Comparison of ENCODE assay signal across 20 cellular contexts in the genomic region with DNA sequence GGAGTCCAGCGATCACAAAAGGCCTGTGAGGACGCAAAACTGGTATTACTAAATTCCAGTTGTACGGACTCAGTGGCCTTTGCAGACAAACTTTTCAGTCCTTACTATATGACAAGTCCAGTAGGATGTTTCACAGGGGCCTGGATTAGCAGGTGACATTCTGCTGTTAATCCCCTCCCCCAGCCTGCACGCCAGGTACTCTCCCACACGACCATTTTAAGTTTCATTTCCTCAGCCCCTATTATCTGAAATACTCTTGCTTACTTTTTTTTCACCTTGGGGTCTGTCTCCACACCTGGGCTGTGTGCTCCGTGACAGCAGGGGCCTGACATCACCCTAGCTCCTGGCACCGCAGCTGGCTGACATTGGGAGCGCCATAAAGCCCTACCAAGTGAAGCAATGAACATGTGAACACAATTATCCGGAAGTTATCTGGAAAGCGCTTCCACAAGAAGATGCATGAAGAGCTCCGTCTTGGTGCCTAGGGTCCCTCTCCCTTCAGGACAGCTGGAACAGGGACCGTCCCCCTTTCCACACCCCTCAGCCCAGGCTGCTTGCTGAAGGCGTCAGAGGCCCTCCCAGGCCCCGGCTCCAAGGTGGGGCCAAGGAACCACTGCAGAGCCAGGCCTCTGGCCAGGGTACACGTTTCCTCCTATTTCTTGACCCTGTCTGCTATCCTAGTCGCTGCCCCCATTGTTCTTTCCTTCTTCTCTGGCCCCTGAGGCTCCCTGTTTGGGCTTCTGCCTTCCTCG. TPM values are rescaled to one million over a fixed set of nuclear protein-coding genes. Genes with fewer than 3 reads are reported as not detected.
DNase-seq lines count a peak whose midpoint lies in the region; ATAC-seq, FAIRE-seq and TF ChIP-seq lines count a peak whose summit lies in the region.
"Had no signal": no experiment of that assay in that cellular context is flagged by ENCODE, and none has a peak within 500 bp of the region (broad histone marks: within the 10 kb centered on the region; RNA-seq: fewer than 3 reads in every experiment).

No MANE protein-coding gene starts in this region.

- H3K4me3 ChIP-seq in H1 (ENCODE audit: extremely low read depth in 1 of 4, insufficient read depth in 2 of 4, low read depth in 3 of 4, low read length in 4 of 4) = no peak overlapping the region
- H3K4me3 ChIP-seq in kidney (ENCODE audit: low read length in 2 of 2) = peak overlapping the region; percentile 72 to 83
- H3K4me3 ChIP-seq in stomach = peak overlapping the region in 1 of 4 donors; percentile 30
- H3K4me3 ChIP-seq: SK-N-MC had no signal

- H3K27me3 ChIP-seq in H1 (replicated peaks in 1 of 4; ENCODE audit: control insufficient read depth in 3 of 4, extremely low read depth in 1 of 4, insufficient read depth in 3 of 4, low read length in 3 of 4) (no peaks in the 10 kb centered on the region), stomach (no peaks in the 10 kb centered on the region)

- POLR2A ChIA-PET in H1 (lab: Charles Lee; ENCODE audit: partially characterized antibody) = interaction anchor here (1.1 kb wide), 1 partner anchor 13 kb away, joined by 3 read pairs; no protein-coding TSS in a partner anchor

- no peaks in the 10 kb centered on the region for H4K20me1 ChIP-seq in H1 (replicated peaks in 1 of 2; ENCODE audit: control insufficient read depth in 1 of 2, insufficient read depth in 2 of 2, low read length in 2 of 2)

- ATAC-seq in Right ventricle myocardium inferior = peak; percentile 38
- ATAC-seq: Panc1 had no signal

- intact Hi-C loops in Right ventricle myocardium inferior (cut with DNase I) (no loop called here), cardiac septum (cut with DNase I) (no loop called here), kidney (cut with DNase I) (no loop called here), stomach (cut with DNase I; ENCODE audit: low total_unique reads) (no loop called here), posterior vena cava (cut with DNase I) (no loop called here)

- no peak overlapping the region for H4K91ac ChIP-seq in H1 (replicated peaks; ENCODE audit: insufficient read length, low read length)

- no peak overlapping the region for H4K5ac ChIP-seq in H1 (ENCODE audit: insufficient read length, low read depth, low read length)

- no peak overlapping the region for H2BK5ac ChIP-seq in H1 (ENCODE audit: low read depth, low read length)

- no peak overlapping the region for H2BK12ac ChIP-seq in H1 (ENCODE audit: low read depth, low read length)

- H2AFZ ChIP-seq in H1 (ENCODE audit: low read length) = no peak overlapping the region

- H3K4me2 ChIP-seq in H1 (ENCODE audit: insufficient read depth in 1 of 2, low read depth in 2 of 2, low read length in 2 of 2) = no peak overlapping the region
- H3K4me2 ChIP-seq: KMS-11 had no signal

- no peak overlapping the region for H2BK15ac ChIP-seq in H1 (ENCODE audit: low read length)

- H3K9ac ChIP-seq in H1 (replicated peaks in 1 of 4; ENCODE audit: extremely low read depth in 1 of 4, low read depth in 3 of 4, low read length in 3 of 4) (no peak overlapping the region), kidney (ENCODE audit: low read length in 2 of 2) (peak overlapping the region in 1 of 2 donors; percentile 94)
- H3K9ac ChIP-seq: KMS-11 had no signal

- TF ChIP-seq EP300 in H1 (IDR thresholded peaks at IDR 0.05; ENCODE audit: borderline replicate concordance in 1 of 2, low read depth in 2 of 2, low read length in 2 of 2) (no peak), stomach (IDR thresholded peaks at IDR 0.05) (no peak)

- H3K79me1 ChIP-seq in H1 (ENCODE audit: low read depth, low read length) = no peaks in the 10 kb centered on the region

- 85% methylated on average over 17 of the region's 17 CpGs; no CpG with 5 or more reads in 1 of the 2 experiments for WGBS in H1 (ENCODE audit: extremely low coverage in 1 of 2, insufficient coverage in 1 of 2, insufficient read length in 1 of 2, insufficient replicate concordance in 2 of 2, low coverage in 1 of 2, low lambda C conversion rate in 2 of 2, missing lambda C conversion rate in 1 of 2), 2 experiments
- WGBS in stomach, 5 donors = 84 to 90% (median 87%) methylated on average over 17 of the region's 17 CpGs

- H3K18ac ChIP-seq in H1 (ENCODE audit: extremely low read depth, low read length) = no peak overlapping the region

- no peak overlapping the region for H2AK5ac ChIP-seq in H1 (ENCODE audit: low read depth, low read length)

- H3K79me2 ChIP-seq in H1 (ENCODE audit: control insufficient read depth in 1 of 2, insufficient read depth in 2 of 2, low read length in 2 of 2) = no peaks in the 10 kb centered on the region

- no peak overlapping the region for H2BK20ac ChIP-seq in H1 (ENCODE audit: low read length)

- H3K23ac ChIP-seq in H1 (ENCODE audit: insufficient read length) = no peak overlapping the region

- FAIRE-seq in H1 (lab: Jason Lieb, UNC) = no peak
- FAIRE-seq in kidney (lab: Jason Lieb, UNC) = no peak
- FAIRE-seq: GM19239 had no signal

- H3K36me3 ChIP-seq in H1 (ENCODE audit: control insufficient read depth in 2 of 4, insufficient read depth in 4 of 4, low read length in 3 of 4) (no peaks in the 10 kb centered on the region), kidney (ENCODE audit: control insufficient read depth in 1 of 2, insufficient read depth in 2 of 2, low read length in 2 of 2) (no peaks in the 10 kb centered on the region), stomach (no peaks in the 10 kb centered on the region)

- H3K23me2 ChIP-seq in H1 (ENCODE audit: low read depth, low read length) = no peaks in the 10 kb centered on the region

- TF ChIP-seq RAD21 in H1 (IDR thresholded peaks at IDR 0.05 in 1 of 2, conservative IDR thresholded peaks at IDR 0.05 in 1 of 2; ENCODE audit: low read depth in 2 of 2, low read length in 2 of 2) = no peak

- no peak for DNase-seq in Right ventricle myocardium inferior (ENCODE audit: missing footprints)
- DNase-seq in cardiac septum (ENCODE audit: low spot score) = no peak
- DNase-seq in H1 (ENCODE audit: low read depth in 1 of 2, low spot score in 2 of 2) = no peak
- no peak for DNase-seq in kidney
- DNase-seq in stomach = no peak
- DNase-seq in OCI-M1 (lab: John Stamatoyannopoulos, UW) = no peak
- DNase-seq in posterior vena cava (ENCODE audit: low spot score) = no peak
- DNase-seq in stimulated activated CD4-positive, alpha-beta T cell treated with anti-CD3 and anti-CD28 coated beads, Interleukin-2, amount 100 ng/mL, for 24 hours = no peak
- DNase-seq: 8988T; CD4-positive, CD25-positive, alpha-beta regulatory T cell; COR-L47; GDM1; NCI-H1417; NCI-H187 treated with DMSO at 0.1 percent for 48 hours; NCI-H345; NCI-H526 had no signal

- TF ChIP-seq POLR2A in H1 (IDR thresholded peaks at IDR 0.05; ENCODE audit: control extremely low read depth in 1 of 2, low read depth in 2 of 2, low read length in 2 of 2) (no peak), stomach (IDR thresholded peaks at IDR 0.05) (no peak)

- H3K27ac ChIP-seq in H1 (ENCODE audit: low read depth, low read length) (no peak overlapping the region), kidney (ENCODE audit: low read depth in 2 of 2, low read length in 2 of 2) (peak overlapping the region; percentile 53 to 56), stomach (peak overlapping the region; percentile 20 to 84 (median 63))
- H3K27ac ChIP-seq: KMS-11, SK-N-MC had no signal

- H3K4me1 ChIP-seq in H1 (replicated peaks in 1 of 4; ENCODE audit: control insufficient read depth in 3 of 4, insufficient read depth in 4 of 4, low read length in 3 of 4) (peaks cover 0 to 9% (median 2%) of the 10 kb centered on the region in 4 experiments; a peak in 4 of 7 replicates), kidney (ENCODE audit: control insufficient read depth in 1 of 2, insufficient read depth in 1 of 2, low read depth in 1 of 2, low read length in 2 of 2) (peaks cover 0 to 4% of the 10 kb centered on the region in 2 donors), stomach (peaks cover 0 to 32% (median 16%) of the 10 kb centered on the region in 4 donors)

- no peak overlapping the region for H3K14ac ChIP-seq in H1 (ENCODE audit: insufficient read length)

- H3K56ac ChIP-seq in H1 (replicated peaks; ENCODE audit: insufficient read length, low read depth, low read length) = no peak overlapping the region

- H3K4ac ChIP-seq in H1 (replicated peaks; ENCODE audit: insufficient read length, low read depth, low read length) = no peak overlapping the region

- CTCF ChIA-PET in H1 (lab: Charles Lee; ENCODE audit: partially characterized antibody) = interaction anchor here (1.7 kb wide), 1 partner anchor 32 kb away, joined by 3 read pairs; no protein-coding TSS in a partner anchor

- no peak for TF ChIP-seq CTCF in H1 (IDR thresholded peaks at IDR 0.05; ENCODE audit: control extremely low read depth in 1 of 3, insufficient read depth in 1 of 3, low read depth in 1 of 3, low read length in 3 of 3)
- no peak for TF ChIP-seq CTCF in kidney (IDR thresholded peaks at IDR 0.05; ENCODE audit: borderline replicate concordance, extremely low read depth, insufficient read depth)
- no peak for TF ChIP-seq CTCF in stomach (IDR thresholded peaks at IDR 0.05)

- no peak overlapping the region for H2BK120ac ChIP-seq in H1 (replicated peaks; ENCODE audit: low read depth, low read length)

- H4K8ac ChIP-seq in H1 (ENCODE audit: extremely low read depth, insufficient read depth, low read length) = peak overlapping the region; percentile 63; the same call in 1 of the 2 replicates

- no peaks in the 10 kb centered on the region for H3K9me3 ChIP-seq in H1 (ENCODE audit: insufficient read depth in 2 of 2, low read depth in 1 of 2, low read length in 1 of 2)
- no peaks in the 10 kb centered on the region for H3K9me3 ChIP-seq in kidney (ENCODE audit: control insufficient read depth in 1 of 2, low read length in 2 of 2)
- H3K9me3 ChIP-seq in stomach = no peaks in the 10 kb centered on the region

TF ChIP-seq in H1, 55 proteins besides CTCF, POLR2A, EP300 and RAD21 (continues in another document):
- TF ChIP-seq RXRA (IDR thresholded peaks at IDR 0.05; ENCODE audit: insufficient read depth, low read depth, low read length) (no peak), ASH2L (IDR thresholded peaks at IDR 0.05; ENCODE audit: low read length) (no peak), CREB1 (IDR thresholded peaks at IDR 0.05) (no peak), CHD2 (IDR thresholded peaks at IDR 0.05; ENCODE audit: low read length) (no peak)

RNA-seq across cellular contexts. Expression of a gene that starts 39.7 kb away (rescaled TPM):
- total RNA-seq in Right ventricle myocardium inferior (56.7 TPM), cardiac septum (49.0 TPM), kidney (30.2 TPM), stomach (10 to 100 TPM; 17.5 to 30.8 (median 23.2) TPM), posterior vena cava (10 to 100 TPM; 18.7 to 21.9 TPM)
- total RNA-seq in H1 (2021; fragmentation: NEBNext Ultra II Directional; extraction: Animal tissue kit (Norgen Biotek cat#: 25700)) = 30.8 and 30.9 TPM in 2 replicates
- polyA plus RNA-seq in H1 (2011; rRNA removed) (8.8 and 8.9 TPM in 2 replicates), kidney (ENCODE audit: insufficient read depth, low read depth, low replicate concordance) (26.0 TPM), stomach (10 to 100 TPM; 19.0 to 31.8 (median 21.8) TPM)
- 16.3 TPM for polyA plus RNA-seq in H1 (2011; cell fraction: cytosol; rRNA removed)
- 10.3 TPM for polyA plus RNA-seq in H1 (2011; cell fraction: nucleus; rRNA removed)
- 27.5 to 32.5 TPM (median 30.5 TPM) in 4 replicates for polyA plus RNA-seq in H1 (2012, experiment 1 of 2)
- polyA plus RNA-seq in H1 (2012, experiment 2 of 2) = 12.8 TPM
- 25.8 TPM for polyA plus RNA-seq in H1 (2013, experiment 1 of 2)
- 25.5 TPM for polyA plus RNA-seq in H1 (2013, experiment 2 of 2)
- polyA minus RNA-seq in H1 (2011; rRNA and poly(A)+ RNA removed) = 6.2 and 7.0 TPM in 2 replicates
- polyA minus RNA-seq in H1 (2011; cell fraction: cytosol; rRNA and poly(A)+ RNA removed) = 9.2 TPM
- 9.2 TPM for polyA minus RNA-seq in H1 (2011; cell fraction: nucleus; rRNA and poly(A)+ RNA removed)

Comparison
In these comparisons a context has a peak if more than half of its experiments do, and no peak if none do; other contexts are left out.
1. H3K4me3 ChIP-seq: peak in kidney (2 of 2); none in H1 (0 of 4).